Comparison of ENCODE assay signal across 13 cellular contexts in the genomic region with DNA sequence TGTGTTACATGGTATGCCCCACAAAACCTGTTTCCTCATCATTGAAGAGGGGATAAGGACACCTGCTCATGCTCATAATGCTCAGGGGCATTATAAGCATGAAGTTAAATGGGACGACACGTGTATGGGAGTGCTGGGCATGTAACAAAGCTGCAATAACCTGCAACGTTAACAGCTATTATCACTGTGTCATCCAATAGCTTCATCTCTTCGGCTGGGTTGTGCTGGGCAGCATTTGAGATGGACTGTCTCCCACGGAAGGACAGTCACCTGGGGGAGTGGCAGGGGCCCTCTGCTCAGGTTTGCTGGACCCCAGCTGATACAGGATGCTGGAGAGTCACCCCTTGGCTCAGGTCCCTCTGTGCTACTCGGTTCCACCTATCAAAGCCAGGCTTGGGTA.
DNase-seq lines count a peak whose midpoint lies in the region; ATAC-seq and TF ChIP-seq lines count a peak whose summit lies in the region.
"Had no signal": no experiment of that assay in that cellular context is flagged by ENCODE, and none has a peak within 500 bp of the region (broad histone marks: within the 10 kb centered on the region; RNA-seq: fewer than 3 reads in every experiment).

No MANE protein-coding gene starts in this region.

- H3K27ac ChIP-seq in right atrium auricular region (peak overlapping the region; percentile 80 to 89), right cardiac atrium (ENCODE audit: low read length) (no peak overlapping the region), psoas muscle (peak overlapping the region; percentile 87), RWPE1 (no peak overlapping the region)
- H3K27ac ChIP-seq: SJCRH30 had no signal

- H3K27me3 Mint-ChIP-seq in WTC11 (ENCODE audit: low read depth) = no peaks in the 10 kb centered on the region

- POLR2A ChIA-PET in WTC11 (lab: Charles Lee) (no interaction called here), RWPE1 (lab: Yijun Ruan, JAX; ENCODE audit: low non-redundant PET) (no interaction called here)

- 0 out of 2 replicates have a peak, but pooled peaks cover under 1% of the 10 kb centered on the region for H3K9me3 Mint-ChIP-seq in WTC11
- H3K9me3 Mint-ChIP-seq: CD4-positive, alpha-beta T cell had no signal

- H3K9me3 ChIP-seq in right atrium auricular region = no peaks in the 10 kb centered on the region
- H3K9me3 ChIP-seq in right cardiac atrium (ENCODE audit: control insufficient read depth, low read length) = no peaks in the 10 kb centered on the region
- H3K9me3 ChIP-seq in psoas muscle = no peaks in the 10 kb centered on the region
- H3K9me3 ChIP-seq: SJCRH30 had no signal

- H3K36me3 Mint-ChIP-seq in WTC11 = no peaks in the 10 kb centered on the region; the same call in 1 of the 2 replicates

- H3K4me3 ChIP-seq in right atrium auricular region (no peak overlapping the region), right cardiac atrium (ENCODE audit: low read length) (no peak overlapping the region), psoas muscle (no peak overlapping the region)
- H3K4me3 ChIP-seq: K562, SJCRH30 had no signal

- peaks cover 0 to 44% of the 10 kb centered on the region in 2 donors for H3K4me1 ChIP-seq in right atrium auricular region
- peaks cover 10% of the 10 kb centered on the region for H3K4me1 ChIP-seq in right cardiac atrium (ENCODE audit: control insufficient read depth, insufficient read depth, low read length)
- H3K4me1 ChIP-seq in psoas muscle = peaks cover 23% of the 10 kb centered on the region

- H3K4me1 Mint-ChIP-seq in WTC11 = peaks cover 46% of the 10 kb centered on the region

- TF ChIP-seq CTCF in right atrium auricular region (IDR thresholded peaks at IDR 0.05) (no peak), WTC11 (IDR thresholded peaks at IDR 0.05) (no peak), psoas muscle (IDR thresholded peaks at IDR 0.05) (no peak), RWPE1 (conservative IDR thresholded peaks at IDR 0.05; ENCODE audit: low read depth) (no peak)

- CTCF ChIA-PET in WTC11 (lab: Charles Lee) = interaction anchor here (0.5 to 1.6 kb wide), 7 partner anchors 53 to 110 kb away, joined by 3 to 6 read pairs (median 3); no protein-coding TSS in a partner anchor
- CTCF ChIA-PET in RWPE1 (lab: Yijun Ruan, JAX) = interaction anchor here (0.7 kb wide), 1 partner anchor 69 kb away, joined by 3 read pairs; no protein-coding TSS in a partner anchor

- intact Hi-C loops in right cardiac atrium (cut with DNase I) (loop anchor here in 2 of 4 donors (5.0 to 10.0 kb wide), 2 partner anchors 53 to 109 kb away; no protein-coding TSS in a partner anchor), psoas muscle (cut with DNase I) (loop anchor here in 1 of 2 donors (5.0 to 10.0 kb wide), 3 partner anchors 53 to 109 kb away; no protein-coding TSS in a partner anchor)

- DNase-seq in right atrium auricular region (ENCODE audit: low spot score) (no peak), right cardiac atrium (no peak), WTC11 (ENCODE audit: low spot score) (no peak), psoas muscle (no peak), RWPE1 (ENCODE audit: low spot score) (no peak)
- no peak for DNase-seq in NK-92 treated with Interleukin-12 subunit alpha and Interleukin-12 subunit beta, amount 100 ng/mL, for 24 hours (lab: John Stamatoyannopoulos, UW)
- DNase-seq: GF-D8, GOT3, NCI-H1930 had no signal

- H3K27ac Mint-ChIP-seq in WTC11 = peak overlapping the region; percentile 57; the same call in 1 of the 2 replicates
- H3K27ac Mint-ChIP-seq: CD4-positive, alpha-beta T cell had no signal

- no peaks in the 10 kb centered on the region for H3K36me3 ChIP-seq in right atrium auricular region
- H3K36me3 ChIP-seq in psoas muscle (ENCODE audit: insufficient read depth in 1 of 2, low read depth in 1 of 2) = no peaks in the 10 kb centered on the region
- H3K36me3 ChIP-seq: SJCRH30 had no signal

- ATAC-seq in right cardiac atrium = no peak
- ATAC-seq in WTC11 = no peak
- ATAC-seq in psoas muscle = no peak
- no peak for ATAC-seq in GM18498 (IDR thresholded peaks at IDR 0.05; ENCODE audit: unreplicated experiment)

- H3K27me3 ChIP-seq in right atrium auricular region = no peaks in the 10 kb centered on the region
- no peaks in the 10 kb centered on the region for H3K27me3 ChIP-seq in right cardiac atrium (ENCODE audit: control insufficient read depth, insufficient read depth)
- no peaks in the 10 kb centered on the region for H3K27me3 ChIP-seq in psoas muscle (ENCODE audit: insufficient read depth in 3 of 3, low read length in 2 of 3)
- H3K27me3 ChIP-seq: SJCRH30 had no signal

- WGBS in right cardiac atrium = 82% methylated on average over 6 of the region's 6 CpGs
- 35 to 51% (median 36%) methylated on average over 6 of the region's 6 CpGs for WGBS in psoas muscle, 3 donors

- H3K4me3 Mint-ChIP-seq in WTC11 = no peak overlapping the region
- H3K4me3 Mint-ChIP-seq: CD4-positive, alpha-beta T cell had no signal

TF ChIP-seq in WTC11, 78 proteins besides CTCF, POLR2A, EP300 and RAD21:
- TF ChIP-seq MYBL2 (CRISPR knock-in tag; IDR thresholded peaks at IDR 0.05) = no peak
- no peak for TF ChIP-seq TEAD4 (CRISPR knock-in tag; IDR thresholded peaks at IDR 0.05)
- TF ChIP-seq, protein P1, sequence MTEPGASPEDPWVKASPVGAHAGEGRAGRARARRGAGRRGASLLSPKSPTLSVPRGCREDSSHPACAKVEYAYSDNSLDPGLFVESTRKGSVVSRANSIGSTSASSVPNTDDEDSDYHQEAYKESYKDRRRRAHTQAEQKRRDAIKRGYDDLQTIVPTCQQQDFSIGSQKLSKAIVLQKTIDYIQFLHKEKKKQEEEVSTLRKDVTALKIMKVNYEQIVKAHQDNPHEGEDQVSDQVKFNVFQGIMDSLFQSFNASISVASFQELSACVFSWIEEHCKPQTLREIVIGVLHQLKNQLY (CRISPR knock-in tag; IDR thresholded peaks at IDR 0.05) = no peak
- TF ChIP-seq TEAD1 (CRISPR knock-in tag; IDR thresholded peaks at IDR 0.05) = no peak
- TF ChIP-seq, protein P2, sequence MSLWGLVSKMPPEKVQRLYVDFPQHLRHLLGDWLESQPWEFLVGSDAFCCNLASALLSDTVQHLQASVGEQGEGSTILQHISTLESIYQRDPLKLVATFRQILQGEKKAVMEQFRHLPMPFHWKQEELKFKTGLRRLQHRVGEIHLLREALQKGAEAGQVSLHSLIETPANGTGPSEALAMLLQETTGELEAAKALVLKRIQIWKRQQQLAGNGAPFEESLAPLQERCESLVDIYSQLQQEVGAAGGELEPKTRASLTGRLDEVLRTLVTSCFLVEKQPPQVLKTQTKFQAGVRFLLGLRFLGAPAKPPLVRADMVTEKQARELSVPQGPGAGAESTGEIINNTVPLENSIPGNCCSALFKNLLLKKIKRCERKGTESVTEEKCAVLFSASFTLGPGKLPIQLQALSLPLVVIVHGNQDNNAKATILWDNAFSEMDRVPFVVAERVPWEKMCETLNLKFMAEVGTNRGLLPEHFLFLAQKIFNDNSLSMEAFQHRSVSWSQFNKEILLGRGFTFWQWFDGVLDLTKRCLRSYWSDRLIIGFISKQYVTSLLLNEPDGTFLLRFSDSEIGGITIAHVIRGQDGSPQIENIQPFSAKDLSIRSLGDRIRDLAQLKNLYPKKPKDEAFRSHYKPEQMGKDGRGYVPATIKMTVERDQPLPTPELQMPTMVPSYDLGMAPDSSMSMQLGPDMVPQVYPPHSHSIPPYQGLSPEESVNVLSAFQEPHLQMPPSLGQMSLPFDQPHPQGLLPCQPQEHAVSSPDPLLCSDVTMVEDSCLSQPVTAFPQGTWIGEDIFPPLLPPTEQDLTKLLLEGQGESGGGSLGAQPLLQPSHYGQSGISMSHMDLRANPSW (CRISPR knock-in tag; conservative IDR thresholded peaks at IDR 0.05; ENCODE audit: low read depth) = no peak
- TF ChIP-seq, protein P3, sequence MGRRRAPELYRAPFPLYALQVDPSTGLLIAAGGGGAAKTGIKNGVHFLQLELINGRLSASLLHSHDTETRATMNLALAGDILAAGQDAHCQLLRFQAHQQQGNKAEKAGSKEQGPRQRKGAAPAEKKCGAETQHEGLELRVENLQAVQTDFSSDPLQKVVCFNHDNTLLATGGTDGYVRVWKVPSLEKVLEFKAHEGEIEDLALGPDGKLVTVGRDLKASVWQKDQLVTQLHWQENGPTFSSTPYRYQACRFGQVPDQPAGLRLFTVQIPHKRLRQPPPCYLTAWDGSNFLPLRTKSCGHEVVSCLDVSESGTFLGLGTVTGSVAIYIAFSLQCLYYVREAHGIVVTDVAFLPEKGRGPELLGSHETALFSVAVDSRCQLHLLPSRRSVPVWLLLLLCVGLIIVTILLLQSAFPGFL (CRISPR knock-in tag; IDR thresholded peaks at IDR 0.05; ENCODE audit: borderline replicate concordance) = no peak
- TF ChIP-seq IRF2 (CRISPR knock-in tag; IDR thresholded peaks at IDR 0.05; ENCODE audit: borderline replicate concordance, low read depth) = no peak
- no peak for TF ChIP-seq GTF2I (CRISPR knock-in tag; conservative IDR thresholded peaks at IDR 0.05)
- no peak for TF ChIP-seq ZNF138 (CRISPR knock-in tag; conservative IDR thresholded peaks at IDR 0.05)
- no peak for TF ChIP-seq PRRX2 (CRISPR knock-in tag; IDR thresholded peaks at IDR 0.05)
- TF ChIP-seq CREB1 (CRISPR knock-in tag; IDR thresholded peaks at IDR 0.05) = no peak
- no peak for TF ChIP-seq SOX15 (CRISPR knock-in tag; IDR thresholded peaks at IDR 0.05)
- TF ChIP-seq, protein P4, sequence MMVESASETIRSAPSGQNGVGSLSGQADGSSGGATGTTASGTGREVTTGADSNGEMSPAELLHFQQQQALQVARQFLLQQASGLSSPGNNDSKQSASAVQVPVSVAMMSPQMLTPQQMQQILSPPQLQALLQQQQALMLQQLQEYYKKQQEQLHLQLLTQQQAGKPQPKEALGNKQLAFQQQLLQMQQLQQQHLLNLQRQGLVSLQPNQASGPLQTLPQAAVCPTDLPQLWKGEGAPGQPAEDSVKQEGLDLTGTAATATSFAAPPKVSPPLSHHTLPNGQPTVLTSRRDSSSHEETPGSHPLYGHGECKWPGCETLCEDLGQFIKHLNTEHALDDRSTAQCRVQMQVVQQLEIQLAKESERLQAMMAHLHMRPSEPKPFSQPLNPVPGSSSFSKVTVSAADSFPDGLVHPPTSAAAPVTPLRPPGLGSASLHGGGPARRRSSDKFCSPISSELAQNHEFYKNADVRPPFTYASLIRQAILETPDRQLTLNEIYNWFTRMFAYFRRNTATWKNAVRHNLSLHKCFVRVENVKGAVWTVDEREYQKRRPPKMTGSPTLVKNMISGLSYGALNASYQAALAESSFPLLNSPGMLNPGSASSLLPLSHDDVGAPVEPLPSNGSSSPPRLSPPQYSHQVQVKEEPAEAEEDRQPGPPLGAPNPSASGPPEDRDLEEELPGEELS (CRISPR knock-in tag; IDR thresholded peaks at IDR 0.05) = no peak
- no peak for TF ChIP-seq FOXJ3 (CRISPR knock-in tag; IDR thresholded peaks at IDR 0.05; ENCODE audit: borderline replicate concordance)

Comparison
In these comparisons a context has a peak if more than half of its experiments do, and no peak if none do; other contexts are left out.
1. H3K27ac ChIP-seq: peak in right atrium auricular region (2 of 2) and psoas muscle (single experiment); none in right cardiac atrium (single experiment) and RWPE1 (single experiment).